ENCODE assay signal across 1 cellular context in the genomic region with DNA sequence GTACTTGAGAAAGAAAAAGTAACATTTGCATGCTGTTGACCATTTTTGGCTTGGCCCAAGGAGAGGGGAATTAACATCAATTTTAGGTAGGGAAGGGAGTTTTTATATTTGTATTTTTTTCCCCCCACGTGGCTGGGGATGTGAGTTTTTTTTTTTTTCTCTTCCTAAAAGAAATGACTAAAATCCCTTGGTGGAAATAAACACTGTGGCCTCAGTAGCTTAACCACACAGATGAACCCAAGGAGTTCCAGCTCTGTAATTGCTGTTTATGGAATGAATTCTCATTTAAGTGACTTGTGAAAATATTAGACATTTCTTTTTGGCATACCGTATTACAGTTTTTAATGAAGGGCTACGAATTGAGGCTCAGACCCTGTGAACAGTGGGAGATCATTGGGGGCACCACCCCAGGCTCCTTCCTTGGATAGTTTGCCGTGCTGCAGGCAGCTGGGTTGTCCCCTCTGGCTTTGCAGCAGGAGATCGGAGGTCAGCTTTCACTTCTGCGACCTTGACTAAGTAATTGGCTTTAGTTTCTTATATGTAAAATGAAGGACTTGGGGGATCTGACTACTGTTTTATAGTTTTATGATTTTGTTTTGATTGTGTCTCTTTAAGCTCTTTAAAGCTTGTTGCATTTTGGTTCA.
TF ChIP-seq lines count a peak whose summit lies in the region.

No MANE protein-coding gene starts in this region.

TF ChIP-seq in GM23338, 12 proteins besides CTCF, POLR2A, EP300 and RAD21 (continued from another document):
- TF ChIP-seq REST (IDR thresholded peaks at IDR 0.05; ENCODE audit: unreplicated experiment), result no peak
TF ChIP-seq in GM23338: peak in this region for 0.
